8 cellular contexts compared by ENCODE assay signal in genomic region chr16:88685156-88686061, GRCh38. TPM values are rescaled to one million over a fixed set of nuclear protein-coding genes. Genes with fewer than 3 reads are reported as not detected.
DNase-seq lines count a peak whose midpoint lies in the region; ATAC-seq lines count a peak whose summit lies in the region.

No MANE protein-coding gene starts in this region.

- H3K4me3 ChIP-seq in GM23248 (peak overlapping the region; percentile 59), iPS DF 6.9 (ENCODE audit: low read length) (peak overlapping the region; percentile 58; the same call in 1 of the 2 replicates), skin epidermis (peak overlapping the region; percentile 40 to 58 (median 51))

- no peaks in the 10 kb centered on the region for H3K79me2 ChIP-seq in GM23248 (ENCODE audit: insufficient read depth)

- no peaks in the 10 kb centered on the region for H3K9me2 ChIP-seq in GM23248 (ENCODE audit: insufficient read depth)

- H3K9ac ChIP-seq in GM23248 = no peak overlapping the region

- H2AFZ ChIP-seq in GM23248 = peak overlapping the region; percentile 42

- H3F3A ChIP-seq in GM23248 (ENCODE audit: insufficient read depth) = no peaks in the 10 kb centered on the region

- H3K4me1 ChIP-seq in GM23248 (ENCODE audit: insufficient read depth) = no peaks in the 10 kb centered on the region
- peaks cover 2% of the 10 kb centered on the region; the same call in 1 of the 2 replicates for H3K4me1 ChIP-seq in iPS DF 6.9 (ENCODE audit: control insufficient read depth, insufficient read depth, low read length)

- DNase-seq in GM23248 (peak; percentile 86), RPMI7951 (ENCODE audit: low read depth) (peak; percentile 12), iPS DF 6.9 (ENCODE audit: low read depth, low spot score) (no peak)
- peak; percentile 53 for DNase-seq in activated naive CD8-positive, alpha-beta T cell treated with anti-CD3 and anti-CD28 coated beads, Interleukin-2, amount 50 U/mL, for 16 hours (ENCODE audit: low read depth, low spot score)

- H3K9me3 ChIP-seq in GM23248 (ENCODE audit: low read depth) = no peaks in the 10 kb centered on the region
- no peaks in the 10 kb centered on the region for H3K9me3 ChIP-seq in iPS DF 6.9 (ENCODE audit: control insufficient read depth, insufficient read depth, low read length)

- H3K27me3 ChIP-seq in GM23248 (replicated peaks; ENCODE audit: insufficient read depth) (peaks cover 18% of the 10 kb centered on the region), iPS DF 6.9 (ENCODE audit: control insufficient read depth, insufficient read depth, low read length) (no peaks in the 10 kb centered on the region)

- WGBS in GM23248 (ENCODE audit: low coverage in 1 of 2, low lambda C conversion rate in 2 of 2, missing lambda C conversion rate in 2 of 2), 2 experiments = 3 to 6% methylated on average over 30 to 33 of the region's 33 CpGs
- WGBS in iPS DF 6.9 (ENCODE audit: insufficient coverage, insufficient read length) = no CpG with 5 or more reads among the region's 33 CpGs

- in situ Hi-C loops in GM23248 (cut with MboI) = no loop called here

- no peaks in the 10 kb centered on the region for H3K36me3 ChIP-seq in GM23248 (ENCODE audit: low read depth)
- H3K36me3 ChIP-seq in iPS DF 6.9 (ENCODE audit: control insufficient read depth, insufficient read depth, low read length) = no peaks in the 10 kb centered on the region; the same call in 1 of the 2 replicates

- peak overlapping the region; percentile 49 for H3K4me2 ChIP-seq in GM23248 (ENCODE audit: unreplicated experiment)

- H3K27ac ChIP-seq in GM23248 = no peak overlapping the region
- H3K27ac ChIP-seq in iPS DF 6.9 (ENCODE audit: low read length) = no peak overlapping the region
- H3K27ac ChIP-seq in skin epidermis = peak overlapping the region in 14 of 21 experiments; percentile 12 to 84 (median 74)

- ATAC-seq in HG02973 (IDR thresholded peaks at IDR 0.05; ENCODE audit: unreplicated experiment) (no peak), GM21737 (IDR thresholded peaks at IDR 0.05; ENCODE audit: unreplicated experiment) (no peak), HG03439 (IDR thresholded peaks at IDR 0.05; ENCODE audit: unreplicated experiment) (no peak)

- no peaks in the 10 kb centered on the region for H4K20me1 ChIP-seq in GM23248 (ENCODE audit: insufficient read depth)

RNA-seq across cellular contexts. Expression of gene SNAI3, which starts 0.9 kb away (rescaled TPM):
- not detected in 2 replicates for total RNA-seq in GM23248 (2014; rRNA removed; shearing (Covaris generic))
- polyA plus RNA-seq in GM23248 (2016; fragmentation: Nextera tagmentation; extraction: Ambion mirVana) = 0.35 and 0.71 TPM in 2 replicates
- not detected in 2 replicates for total RNA-seq in RPMI7951 (2014; rRNA removed; shearing (Covaris generic))

RNA-seq across cellular contexts. Expression of gene RNF166, which starts 20.8 kb away (rescaled TPM):
- total RNA-seq in GM23248 (2014; rRNA removed; shearing (Covaris generic)) = 13.7 and 14.6 TPM in 2 replicates
- polyA plus RNA-seq in GM23248 (2016; fragmentation: Nextera tagmentation; extraction: Ambion mirVana) = 8.2 and 8.9 TPM in 2 replicates
- total RNA-seq in RPMI7951 (2014; rRNA removed; shearing (Covaris generic)) = 10.6 and 16.0 TPM in 2 replicates

RNA-seq across cellular contexts. Expression of gene CTU2, which starts 20.9 kb away (rescaled TPM):
- total RNA-seq in GM23248 (2014; rRNA removed; shearing (Covaris generic)) = 20.4 and 22.3 TPM in 2 replicates
- 16.1 and 17.1 TPM in 2 replicates for polyA plus RNA-seq in GM23248 (2016; fragmentation: Nextera tagmentation; extraction: Ambion mirVana)
- total RNA-seq in RPMI7951 (2014; rRNA removed; shearing (Covaris generic)) = 13.2 and 13.4 TPM in 2 replicates

RNA-seq across cellular contexts. Expression of gene MVD, which starts 22.5 kb away (rescaled TPM):
- 25.0 and 29.1 TPM in 2 replicates for total RNA-seq in GM23248 (2014; rRNA removed; shearing (Covaris generic))
- 27.4 and 28.6 TPM in 2 replicates for polyA plus RNA-seq in GM23248 (2016; fragmentation: Nextera tagmentation; extraction: Ambion mirVana)
- total RNA-seq in RPMI7951 (2014; rRNA removed; shearing (Covaris generic)) = 27.8 and 31.3 TPM in 2 replicates

RNA-seq across cellular contexts. Expression of gene CYBA, which starts 34.6 kb away (rescaled TPM):
- 332 and 338 TPM in 2 replicates for total RNA-seq in GM23248 (2014; rRNA removed; shearing (Covaris generic))
- polyA plus RNA-seq in GM23248 (2016; fragmentation: Nextera tagmentation; extraction: Ambion mirVana) = 270 and 283 TPM in 2 replicates
- 30.9 and 40.5 TPM in 2 replicates for total RNA-seq in RPMI7951 (2014; rRNA removed; shearing (Covaris generic))

Comparison
In these comparisons a context has a peak if more than half of its experiments do, and no peak if none do; other contexts are left out.
1. H3K27ac ChIP-seq: peak in skin epidermis (14 of 21); none in GM23248 (single experiment) and iPS DF 6.9 (single experiment).
2. Peak in every context shown above with its lines, with median percentiles within 50 percentile points of each other: H3K4me3 ChIP-seq.